In genomic region chr3:150144309-150144708, GRCh38 we compare ENCODE assay signal across 25 cellular contexts.
"Had no signal": no experiment of that assay in that cellular context is flagged by ENCODE, and none has a peak within 500 bp of the region (broad histone marks: within the 10 kb centered on the region; RNA-seq: fewer than 3 reads in every experiment).

No MANE protein-coding gene starts in this region.

- H3K27me3 ChIP-seq: adrenal gland had no signal

- H3K4me3 ChIP-seq: adrenal gland, SK-N-MC had no signal

- H3K4me1 ChIP-seq: adrenal gland had no signal

- H3K36me3 ChIP-seq: adrenal gland, WERI-Rb-1 had no signal

- H3K27ac ChIP-seq: adrenal gland, SK-N-MC, WERI-Rb-1 had no signal

- H3K9me3 ChIP-seq: adrenal gland had no signal

- ATAC-seq: activated CD4-positive, CD25-positive, alpha-beta regulatory T cell treated with anti-CD3 and anti-CD28 coated beads, Interleukin-2, amount 50 U/mL, for 24 hours; activated CD8-positive, alpha-beta T cell treated with anti-CD3 and anti-CD28 coated beads for 36 hours; Panc1; Right ventricle myocardium inferior; T-cell had no signal

- DNase-seq: activated CD4-positive, alpha-beta T cell treated with anti-CD3 and anti-CD28 coated beads for 4 hours; activated CD8-positive, alpha-beta memory T cell treated with anti-CD3 and anti-CD28 coated beads, Interleukin-2, amount 50 U/mL, for 4 hours; activated CD8-positive, alpha-beta T cell treated with anti-CD3 and anti-CD28 coated beads for 36 hours; activated naive CD4-positive, alpha-beta T cell treated with anti-CD3 and anti-CD28 coated beads, Interleukin-2, amount 50 U/mL, for 16 hours; activated naive CD8-positive, alpha-beta T cell treated with anti-CD3 and anti-CD28 coated beads, Interleukin-2, amount 10 ng/mL, durations not matched to agents 7 days and 5 days; adrenal gland; anterior cingulate cortex; cerebellar nuclear complex; NCI-H1092; NCI-H1417; NCI-H2029; NCI-H2107; NCI-H345; NCI-H510A; NCI-H526 treated with DMSO at 0.1 percent for 48 hours; NCI-H82; OCI-M1; RPMI8226; T-cell; T-helper 2 cell; WERI-Rb-1 had no signal
